In the genomic region with DNA sequence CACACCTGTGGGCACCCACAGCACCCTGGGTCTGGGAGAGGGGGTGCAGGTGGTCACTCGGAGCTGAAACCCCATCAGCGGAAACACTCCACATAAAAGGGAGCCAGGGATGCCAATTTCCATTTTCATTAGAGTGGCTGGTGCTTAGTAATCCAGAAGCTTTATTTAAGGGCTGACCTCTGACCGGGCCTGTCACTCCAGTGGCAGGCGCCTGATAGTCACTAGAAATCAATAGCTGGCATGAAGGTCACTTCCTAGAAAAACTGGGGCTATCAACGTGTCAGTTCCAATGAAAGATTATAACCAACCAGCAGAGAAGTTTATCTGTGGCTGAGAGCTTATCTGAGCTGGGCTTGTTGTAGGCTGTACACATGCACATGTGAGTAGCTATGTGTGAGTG, we compare ENCODE assay signal across 1 cellular context.
TF ChIP-seq lines count a peak whose summit lies in the region.

No MANE protein-coding gene starts in this region.

TF ChIP-seq in H1, 55 proteins besides CTCF, POLR2A, EP300 and RAD21 (continued from another document):
- TF ChIP-seq CHD7 (IDR thresholded peaks at IDR 0.05; ENCODE audit: insufficient replicate concordance, low read length) (no peak), EGR1 (IDR thresholded peaks at IDR 0.05; ENCODE audit: borderline replicate concordance, low read depth, low read length) (no peak), TAF7 (optimal IDR thresholded peaks at IDR 0.05; ENCODE audit: borderline replicate concordance, low read depth, low read length) (no peak), TCF12 (IDR thresholded peaks at IDR 0.05; ENCODE audit: low read depth, low read length) (no peak), SP1 (IDR thresholded peaks at IDR 0.05; ENCODE audit: low read depth, low read length) (no peak), YY1 (IDR thresholded peaks at IDR 0.05; ENCODE audit: low read depth, low read length) (no peak), POU5F1 (IDR thresholded peaks at IDR 0.05; ENCODE audit: low read depth, low read length) (no peak), SP2 (IDR thresholded peaks at IDR 0.05; ENCODE audit: low read length) (no peak), TBP (IDR thresholded peaks at IDR 0.05; ENCODE audit: low read depth, low read length) (no peak), CTBP2 (IDR thresholded peaks at IDR 0.05; ENCODE audit: borderline replicate concordance, insufficient read depth, insufficient read length, low read length) (no peak), ASH2L (IDR thresholded peaks at IDR 0.05; ENCODE audit: low read length) (no peak), HDAC6 (IDR thresholded peaks at IDR 0.05; ENCODE audit: low read depth, low read length) (no peak), SIX5 (IDR thresholded peaks at IDR 0.05; ENCODE audit: low read depth, low read length) (no peak), TEAD4 (IDR thresholded peaks at IDR 0.05; ENCODE audit: low read depth, low read length) (no peak), GABPA (IDR thresholded peaks at IDR 0.05; ENCODE audit: borderline replicate concordance, insufficient read depth, low read length) (no peak)
- TF ChIP-seq, protein P1, sequence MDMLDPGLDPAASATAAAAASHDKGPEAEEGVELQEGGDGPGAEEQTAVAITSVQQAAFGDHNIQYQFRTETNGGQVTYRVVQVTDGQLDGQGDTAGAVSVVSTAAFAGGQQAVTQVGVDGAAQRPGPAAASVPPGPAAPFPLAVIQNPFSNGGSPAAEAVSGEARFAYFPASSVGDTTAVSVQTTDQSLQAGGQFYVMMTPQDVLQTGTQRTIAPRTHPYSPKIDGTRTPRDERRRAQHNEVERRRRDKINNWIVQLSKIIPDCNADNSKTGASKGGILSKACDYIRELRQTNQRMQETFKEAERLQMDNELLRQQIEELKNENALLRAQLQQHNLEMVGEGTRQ (IDR thresholded peaks at IDR 0.05; ENCODE audit: low read length) = no peak
